Comparison of ENCODE assay signal across 1 cellular context in the genomic region with DNA sequence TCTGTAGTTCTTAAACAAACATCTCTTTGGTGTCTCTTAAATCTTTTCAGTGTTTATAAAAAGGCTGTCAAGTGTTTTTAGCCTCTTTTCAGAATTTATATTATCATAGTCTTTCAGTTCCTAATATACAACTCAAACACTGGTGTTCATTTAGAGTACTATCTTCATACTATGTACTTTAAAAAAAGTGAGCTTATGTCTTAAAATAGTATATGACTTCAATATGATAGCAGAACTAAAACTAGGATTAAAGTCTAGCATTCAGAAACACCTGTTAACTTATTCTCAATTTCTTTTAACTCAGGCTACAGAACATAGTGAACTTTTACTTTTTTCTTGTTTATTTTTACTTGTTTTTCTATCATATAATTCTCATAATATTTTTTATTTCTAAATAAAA.
TF ChIP-seq lines count a peak whose summit lies in the region.

No MANE protein-coding gene starts in this region.

TF ChIP-seq in GM12878, 131 proteins besides CTCF, POLR2A, EP300 and RAD21 (continued from another document):
- TF ChIP-seq, protein P1, sequence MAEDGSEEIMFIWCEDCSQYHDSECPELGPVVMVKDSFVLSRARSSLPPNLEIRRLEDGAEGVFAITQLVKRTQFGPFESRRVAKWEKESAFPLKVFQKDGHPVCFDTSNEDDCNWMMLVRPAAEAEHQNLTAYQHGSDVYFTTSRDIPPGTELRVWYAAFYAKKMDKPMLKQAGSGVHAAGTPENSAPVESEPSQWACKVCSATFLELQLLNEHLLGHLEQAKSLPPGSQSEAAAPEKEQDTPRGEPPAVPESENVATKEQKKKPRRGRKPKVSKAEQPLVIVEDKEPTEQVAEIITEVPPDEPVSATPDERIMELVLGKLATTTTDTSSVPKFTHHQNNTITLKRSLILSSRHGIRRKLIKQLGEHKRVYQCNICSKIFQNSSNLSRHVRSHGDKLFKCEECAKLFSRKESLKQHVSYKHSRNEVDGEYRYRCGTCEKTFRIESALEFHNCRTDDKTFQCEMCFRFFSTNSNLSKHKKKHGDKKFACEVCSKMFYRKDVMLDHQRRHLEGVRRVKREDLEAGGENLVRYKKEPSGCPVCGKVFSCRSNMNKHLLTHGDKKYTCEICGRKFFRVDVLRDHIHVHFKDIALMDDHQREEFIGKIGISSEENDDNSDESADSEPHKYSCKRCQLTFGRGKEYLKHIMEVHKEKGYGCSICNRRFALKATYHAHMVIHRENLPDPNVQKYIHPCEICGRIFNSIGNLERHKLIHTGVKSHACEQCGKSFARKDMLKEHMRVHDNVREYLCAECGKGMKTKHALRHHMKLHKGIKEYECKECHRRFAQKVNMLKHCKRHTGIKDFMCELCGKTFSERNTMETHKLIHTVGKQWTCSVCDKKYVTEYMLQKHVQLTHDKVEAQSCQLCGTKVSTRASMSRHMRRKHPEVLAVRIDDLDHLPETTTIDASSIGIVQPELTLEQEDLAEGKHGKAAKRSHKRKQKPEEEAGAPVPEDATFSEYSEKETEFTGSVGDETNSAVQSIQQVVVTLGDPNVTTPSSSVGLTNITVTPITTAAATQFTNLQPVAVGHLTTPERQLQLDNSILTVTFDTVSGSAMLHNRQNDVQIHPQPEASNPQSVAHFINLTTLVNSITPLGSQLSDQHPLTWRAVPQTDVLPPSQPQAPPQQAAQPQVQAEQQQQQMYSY (CRISPR knock-in tag; IDR thresholded peaks at IDR 0.05): no peak
